Comparison of ENCODE assay signal across 26 cellular contexts in genomic region chr2:125491663-125492062, GRCh38.
"Had no signal": no experiment of that assay in that cellular context is flagged by ENCODE, and none has a peak within 500 bp of the region (broad histone marks: within the 10 kb centered on the region; RNA-seq: fewer than 3 reads in every experiment).

No MANE protein-coding gene starts in this region.

- H3K36me3 ChIP-seq: left ventricle myocardium inferior, ovary, right atrium auricular region, right lobe of liver, thyroid gland, transverse colon, upper lobe of left lung, vagina had no signal

- H3K4me1 Mint-ChIP-seq: naive thymus-derived CD4-positive, alpha-beta T cell; stimulated activated memory B cell treated with anti-CD40 and anti-IgM and Interleukin-4, amounts not matched to agents 10 μg/mL and 1 μg/mL and 100 μg/mL, for 72 hours; stimulated activated naive CD8-positive, alpha-beta T cell treated with anti-CD3 and anti-CD28 coated beads, Interleukin-15, amount 100 ng/mL, for 72 hours had no signal

- H3K9me3 ChIP-seq: mucosa of descending colon, ovary, right atrium auricular region, right lobe of liver, testis, thyroid gland, transverse colon, upper lobe of left lung, vagina had no signal

- H3K4me1 ChIP-seq: left ventricle myocardium inferior, right atrium auricular region, right lobe of liver, testis, thyroid gland, transverse colon, upper lobe of left lung, vagina had no signal

- H3K4me3 Mint-ChIP-seq: naive thymus-derived CD4-positive, alpha-beta T cell; natural killer cell treated with Interleukin-12 subunit alpha and Interleukin-12 subunit beta and Interleukin-15 and Interleukin-18, amount 100 ng/mL, for 72 hours; stimulated activated memory B cell treated with anti-CD40 and anti-IgM and Interleukin-4, amounts not matched to agents 10 μg/mL and 1 μg/mL and 100 μg/mL, for 72 hours; stimulated activated naive CD8-positive, alpha-beta T cell treated with anti-CD3 and anti-CD28 coated beads, Interleukin-15, amount 100 ng/mL, for 72 hours had no signal

- H3K27ac ChIP-seq: left ventricle myocardium inferior, ovary, right atrium auricular region, right lobe of liver, testis, thyroid gland, transverse colon, upper lobe of left lung, vagina had no signal

- H3K4me2 ChIP-seq: smooth muscle cell had no signal

- ATAC-seq: mucosa of descending colon; naive thymus-derived CD4-positive, alpha-beta T cell; natural killer cell treated with Interleukin-12 subunit alpha and Interleukin-12 subunit beta and Interleukin-15 and Interleukin-18, amount 100 ng/mL, for 72 hours; right lobe of liver; stimulated activated memory B cell treated with anti-CD40 and anti-IgM and Interleukin-4, amounts not matched to agents 10 μg/mL and 1 μg/mL and 100 μg/mL, for 72 hours; stimulated activated naive CD8-positive, alpha-beta T cell treated with anti-CD3 and anti-CD28 coated beads, Interleukin-15, amount 100 ng/mL, for 72 hours had no signal

- H3K27me3 Mint-ChIP-seq: naive thymus-derived CD4-positive, alpha-beta T cell; natural killer cell treated with Interleukin-12 subunit alpha and Interleukin-12 subunit beta and Interleukin-15 and Interleukin-18, amount 100 ng/mL, for 72 hours; progenitor cell of endocrine pancreas; stimulated activated memory B cell treated with anti-CD40 and anti-IgM and Interleukin-4, amounts not matched to agents 10 μg/mL and 1 μg/mL and 100 μg/mL, for 72 hours; stimulated activated naive CD8-positive, alpha-beta T cell treated with anti-CD3 and anti-CD28 coated beads, Interleukin-15, amount 100 ng/mL, for 72 hours had no signal

- DNase-seq: islet precursor cell; left ventricle myocardium inferior; mesendoderm; midbrain; mucosa of descending colon; naive thymus-derived CD4-positive, alpha-beta T cell; ovary; right lobe of liver; stimulated activated CD4-positive, alpha-beta T cell treated with anti-CD3 and anti-CD28 coated beads, Interleukin-1b, Interleukin-23, amount 100 ng/mL, for 48 hours; stimulated activated CD4-positive, alpha-beta T cell treated with anti-CD3 and anti-CD28 coated beads, Interleukin-2, amount 100 ng/mL, for 48 hours; stimulated activated CD4-positive, alpha-beta T cell treated with anti-CD3 and anti-CD28 coated beads, Interleukin-4, amount 100 ng/mL, for 4 hours; stimulated activated CD8-positive, alpha-beta memory T cell treated with anti-CD3 and anti-CD28 coated beads, Interleukin-4, amount 100 ng/mL, for 48 hours; stimulated activated naive CD4-positive, alpha-beta T cell treated with Interleukin-2 at 50 U/mL for 16 hours; stimulated activated naive CD8-positive, alpha-beta T cell treated with anti-CD3 and anti-CD28 coated beads, Interleukin-15, amount 100 ng/mL, for 72 hours; substantia nigra; testis; thyroid gland; transverse colon; upper lobe of left lung had no signal

- H3K36me3 Mint-ChIP-seq: naive thymus-derived CD4-positive, alpha-beta T cell; natural killer cell treated with Interleukin-12 subunit alpha and Interleukin-12 subunit beta and Interleukin-15 and Interleukin-18, amount 100 ng/mL, for 72 hours; stimulated activated memory B cell treated with anti-CD40 and anti-IgM and Interleukin-4, amounts not matched to agents 10 μg/mL and 1 μg/mL and 100 μg/mL, for 72 hours had no signal

- H3K27me3 ChIP-seq: ovary, right atrium auricular region, right lobe of liver, testis, thyroid gland, transverse colon, upper lobe of left lung, vagina had no signal

- H3K27ac Mint-ChIP-seq: naive thymus-derived CD4-positive, alpha-beta T cell; natural killer cell treated with Interleukin-12 subunit alpha and Interleukin-12 subunit beta and Interleukin-15 and Interleukin-18, amount 100 ng/mL, for 72 hours; progenitor cell of endocrine pancreas; stimulated activated memory B cell treated with anti-CD40 and anti-IgM and Interleukin-4, amounts not matched to agents 10 μg/mL and 1 μg/mL and 100 μg/mL, for 72 hours; stimulated activated naive CD8-positive, alpha-beta T cell treated with anti-CD3 and anti-CD28 coated beads, Interleukin-15, amount 100 ng/mL, for 72 hours had no signal

- H3K4me3 ChIP-seq: left ventricle myocardium inferior, lung, mucosa of descending colon, ovary, right atrium auricular region, right lobe of liver, smooth muscle cell, testis, thyroid gland, transverse colon, upper lobe of left lung, vagina had no signal
